In the genomic region with DNA sequence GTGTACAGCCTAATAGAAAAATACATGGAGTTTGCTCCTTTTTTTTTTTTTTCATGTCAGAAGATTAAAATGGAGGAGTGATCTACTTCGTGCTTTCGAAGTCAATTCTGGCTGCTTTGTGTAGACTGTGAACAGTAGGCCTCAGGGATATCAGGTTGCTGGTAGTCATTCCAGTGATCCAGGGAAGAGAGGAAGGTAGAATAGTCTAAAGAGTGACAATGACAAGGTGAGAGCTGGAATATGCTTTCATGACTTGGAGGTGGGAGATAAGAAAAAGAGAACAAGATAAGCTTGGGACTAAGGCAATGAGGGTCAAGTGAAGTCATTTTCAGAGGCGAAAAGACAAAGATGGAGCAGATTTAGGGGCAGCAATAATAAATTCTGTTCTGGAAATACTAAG, we compare ENCODE assay signal across 8 cellular contexts.
"Had no signal": no experiment of that assay in that cellular context is flagged by ENCODE, and none has a peak within 500 bp of the region (broad histone marks: within the 10 kb centered on the region; RNA-seq: fewer than 3 reads in every experiment).

No MANE protein-coding gene starts in this region.

- H3K4me3 ChIP-seq: GM12878 had no signal

- ATAC-seq: GM12878 had no signal

- DNase-seq: GDM1, GF-D8 had no signal

- FAIRE-seq: G401.6, GM12878, GM12891, GM12892, GM18507, GM19239 had no signal
